8 cellular contexts compared by ENCODE assay signal in genomic region chr12:103877934-103878510, GRCh38. TPM values are rescaled to one million over a fixed set of nuclear protein-coding genes. Genes with fewer than 3 reads are reported as not detected.
DNase-seq lines count a peak whose midpoint lies in the region; ATAC-seq and TF ChIP-seq lines count a peak whose summit lies in the region.

No MANE protein-coding gene starts in this region.

- no peaks in the 10 kb centered on the region for H3K36me3 Mint-ChIP-seq in naive thymus-derived CD4-positive, alpha-beta T cell

- TF ChIP-seq CTCF in suprapubic skin (IDR thresholded peaks at IDR 0.05) = peak; percentile 3 to 54

- POLR2A ChIA-PET in naive thymus-derived CD4-positive, alpha-beta T cell (lab: Charles Lee) = no interaction called here

- no peaks in the 10 kb centered on the region for H3K27me3 ChIP-seq in naive thymus-derived CD4-positive, alpha-beta T cell (ENCODE audit: control insufficient read depth in 2 of 2, insufficient read depth in 2 of 2, low read length in 2 of 2)
- no peaks in the 10 kb centered on the region for H3K27me3 ChIP-seq in suprapubic skin

- peak; percentile 83 for ATAC-seq in naive thymus-derived CD4-positive, alpha-beta T cell
- no peak for ATAC-seq in GM21423 (IDR thresholded peaks at IDR 0.05; ENCODE audit: unreplicated experiment)

- no peak for TF ChIP-seq POLR2A in suprapubic skin (IDR thresholded peaks at IDR 0.05)

- intact Hi-C loops in naive thymus-derived CD4-positive, alpha-beta T cell (cut with micrococcal nuclease) = loop anchor here (1.0 to 5.0 kb wide), 4 partner anchors 52 to 479 kb away; partner anchors contain the start of gene HSP90B1 (in 2 of the 2)

- no peak for TF ChIP-seq EP300 in suprapubic skin (IDR thresholded peaks at IDR 0.05)

- CTCF ChIA-PET in naive thymus-derived CD4-positive, alpha-beta T cell (lab: Charles Lee) = interaction anchor here (0.5 to 1.3 kb wide), 6 partner anchors 12 to 420 kb away, joined by 3 to 6 read pairs (median 3); no protein-coding TSS in a partner anchor

- no peaks in the 10 kb centered on the region for H3K36me3 ChIP-seq in naive thymus-derived CD4-positive, alpha-beta T cell (ENCODE audit: control insufficient read depth in 2 of 3, insufficient read depth in 3 of 3, low read length in 3 of 3)
- H3K36me3 ChIP-seq in suprapubic skin = no peaks in the 10 kb centered on the region

- peaks cover 0 to 28% (median 12%) of the 10 kb centered on the region in 7 donors for H3K4me1 Mint-ChIP-seq in naive thymus-derived CD4-positive, alpha-beta T cell

- 11% methylated on average over 5 of the region's 5 CpGs for WGBS in suprapubic skin

- peaks cover 0 to 5% (median 0%) of the 10 kb centered on the region in 5 donors for H3K27me3 Mint-ChIP-seq in naive thymus-derived CD4-positive, alpha-beta T cell

- no peak overlapping the region for H3K4me3 ChIP-seq in naive thymus-derived CD4-positive, alpha-beta T cell (ENCODE audit: low read length)
- no peak overlapping the region for H3K4me3 ChIP-seq in suprapubic skin

- H3K9me3 ChIP-seq in naive thymus-derived CD4-positive, alpha-beta T cell (ENCODE audit: control insufficient read depth in 2 of 3, low read length in 3 of 3) = no peaks in the 10 kb centered on the region
- H3K9me3 ChIP-seq in suprapubic skin = no peaks in the 10 kb centered on the region

- DNase-seq in GM03348 (ENCODE audit: low spot score) (peak; percentile 83), HPDE6-E6E7 (ENCODE audit: extremely low spot score) (peak; percentile 64), NCI-H82 (lab: John Stamatoyannopoulos, UW) (peak; percentile 89), epithelial cell of prostate (ENCODE audit: low read depth, low spot score) (peak; percentile 22), suprapubic skin (ENCODE audit: low spot score in 2 of 2) (no peak)
- peak; percentile 11 to 36 for DNase-seq in activated CD8-positive, alpha-beta memory T cell treated with anti-CD3 and anti-CD28 coated beads for 4 hours (ENCODE audit: low read depth in 2 of 2)
- DNase-seq in naive thymus-derived CD4-positive, alpha-beta T cell = peak in 8 of 9 donors; percentile 43 to 61 (median 54)

- no peaks in the 10 kb centered on the region for H3K4me1 ChIP-seq in naive thymus-derived CD4-positive, alpha-beta T cell (ENCODE audit: control insufficient read depth in 2 of 2, insufficient read depth in 2 of 2, low read length in 2 of 2)
- no peaks in the 10 kb centered on the region for H3K4me1 ChIP-seq in suprapubic skin

- peaks cover 0 to 4% (median 0%) of the 10 kb centered on the region in 11 donors for H3K9me3 Mint-ChIP-seq in naive thymus-derived CD4-positive, alpha-beta T cell

- peak overlapping the region in 1 of 10 donors; percentile 8 for H3K4me3 Mint-ChIP-seq in naive thymus-derived CD4-positive, alpha-beta T cell

- peak overlapping the region in 3 of 9 donors; percentile 2 to 80 (median 23) for H3K27ac Mint-ChIP-seq in naive thymus-derived CD4-positive, alpha-beta T cell

- H3K27ac ChIP-seq in epithelial cell of prostate = no peak overlapping the region
- no peak overlapping the region for H3K27ac ChIP-seq in naive thymus-derived CD4-positive, alpha-beta T cell (ENCODE audit: low read depth, low read length)
- H3K27ac ChIP-seq in suprapubic skin = no peak overlapping the region

RNA-seq across cellular contexts. Expression of gene NT5DC3, which starts 37.0 kb away (rescaled TPM):
- 1 to 10 TPM; 3.9 to 5.0 (median 4.5) TPM for total RNA-seq in naive thymus-derived CD4-positive, alpha-beta T cell
- polyA plus RNA-seq in naive thymus-derived CD4-positive, alpha-beta T cell = 1 to 10 TPM in 1 of 2 donors, under 1 TPM in 1; 0.99 to 1.6 TPM
- total RNA-seq in suprapubic skin = 1 to 10 TPM; 4.2 to 6.5 (median 5.0) TPM

RNA-seq across cellular contexts. Expression of gene HSP90B1, which starts 52.2 kb away (rescaled TPM):
- 100 to 1,000 TPM; 226 to 461 (median 436) TPM for total RNA-seq in naive thymus-derived CD4-positive, alpha-beta T cell
- polyA plus RNA-seq in naive thymus-derived CD4-positive, alpha-beta T cell = 100 to 1,000 TPM; 184 to 230 TPM
- total RNA-seq in suprapubic skin = 100 to 1,000 TPM; 138 to 156 (median 141) TPM

Comparison
In these comparisons a context has a peak if more than half of its experiments do, and no peak if none do; other contexts are left out.
1. DNase-seq: peak in GM03348 (single experiment), HPDE6-E6E7 (single experiment), NCI-H82 (single experiment), activated CD8-positive, alpha-beta memory T cell treated with anti-CD3 and anti-CD28 coated beads for 4 hours (2 of 2), epithelial cell of prostate (single experiment) and naive thymus-derived CD4-positive, alpha-beta T cell (8 of 9); none in suprapubic skin (0 of 2).